13 cellular contexts compared by ENCODE assay signal in genomic region chr10:80581469-80581835, GRCh38. TPM values are rescaled to one million over a fixed set of nuclear protein-coding genes. Genes with fewer than 3 reads are reported as not detected.
"Had no signal": no experiment of that assay in that cellular context is flagged by ENCODE, and none has a peak within 500 bp of the region (broad histone marks: within the 10 kb centered on the region; RNA-seq: fewer than 3 reads in every experiment).

No MANE protein-coding gene starts in this region.

- H3K4me1 Mint-ChIP-seq: activated CD4-positive, alpha-beta T cell treated with anti-CD3 and anti-CD28 coated beads, Interleukin-2, amount 10 ng/mL, durations not matched to agents 7 days and 5 days had no signal

- H3K9me3 Mint-ChIP-seq: activated CD4-positive, alpha-beta T cell treated with anti-CD3 and anti-CD28 coated beads, Interleukin-2, amount 10 ng/mL, durations not matched to agents 7 days and 5 days; activated T-cell treated with anti-CD3 and anti-CD28 coated beads, Interleukin-2, amount 50 U/mL, for 24 hours had no signal

- H3K27me3 Mint-ChIP-seq: activated T-cell treated with anti-CD3 and anti-CD28 coated beads, Interleukin-2, amount 50 U/mL, for 24 hours had no signal

- H3K36me3 Mint-ChIP-seq: activated naive CD8-positive, alpha-beta T cell treated with anti-CD3 and anti-CD28 coated beads for 36 hours; neural progenitor cell had no signal

- H3K27ac Mint-ChIP-seq: activated B cell treated with CpG ODN at 0.5 μM for 24 hours; activated CD4-positive, alpha-beta T cell treated with anti-CD3 and anti-CD28 coated beads, Interleukin-2, amount 10 ng/mL, durations not matched to agents 7 days and 5 days; activated naive CD8-positive, alpha-beta T cell treated with anti-CD3 and anti-CD28 coated beads for 36 hours; activated T-cell treated with anti-CD3 and anti-CD28 coated beads, Interleukin-2, amount 50 U/mL, for 24 hours had no signal

- H3K4me1 ChIP-seq: breast epithelium, neural progenitor cell, parathyroid adenoma, SJSA1 had no signal

- H3K4me3 ChIP-seq: breast epithelium, neural progenitor cell, SJSA1 had no signal

- H3K4me3 Mint-ChIP-seq: activated B cell treated with CpG ODN at 0.5 μM for 24 hours; activated CD4-positive, alpha-beta T cell treated with anti-CD3 and anti-CD28 coated beads, Interleukin-2, amount 10 ng/mL, durations not matched to agents 7 days and 5 days; activated naive CD8-positive, alpha-beta T cell treated with anti-CD3 and anti-CD28 coated beads for 36 hours; activated T-cell treated with anti-CD3 and anti-CD28 coated beads, Interleukin-2, amount 50 U/mL, for 24 hours; neural progenitor cell had no signal

- DNase-seq: activated B cell treated with CpG ODN at 0.5 μM for 24 hours; activated CD4-positive, alpha-beta T cell treated with anti-CD3 and anti-CD28 coated beads, Interleukin-2, amount 10 ng/mL, durations not matched to agents 7 days and 5 days; activated gamma-delta T cell; activated naive CD8-positive, alpha-beta T cell treated with anti-CD3 and anti-CD28 coated beads for 36 hours; activated T-cell treated with anti-CD3 and anti-CD28 coated beads, Interleukin-2, amount 50 U/mL, for 24 hours; anterior cingulate cortex; foreskin melanocyte; left ventricle myocardium superior; stimulated activated CD4-positive, alpha-beta T cell treated with anti-CD3 and anti-CD28 coated beads, Interleukin-4, amount 100 ng/mL, for 4 hours had no signal

- H3K27ac ChIP-seq: breast epithelium, neural progenitor cell, parathyroid adenoma, SJSA1 had no signal

- H3K27me3 ChIP-seq: breast epithelium, neural progenitor cell, SJSA1 had no signal

- ATAC-seq: left ventricle myocardium superior had no signal

- H3K36me3 ChIP-seq: breast epithelium, neural progenitor cell, SJSA1 had no signal

- H3K9me3 ChIP-seq: breast epithelium, SJSA1 had no signal

RNA-seq across cellular contexts. Expression of gene SH2D4B, which starts 43.8 kb away (rescaled TPM):
- total RNA-seq: activated B cell treated with CpG ODN at 0.5 μM for 24 hours, left ventricle myocardium superior had no signal
